8 cellular contexts compared by ENCODE assay signal in the genomic region with DNA sequence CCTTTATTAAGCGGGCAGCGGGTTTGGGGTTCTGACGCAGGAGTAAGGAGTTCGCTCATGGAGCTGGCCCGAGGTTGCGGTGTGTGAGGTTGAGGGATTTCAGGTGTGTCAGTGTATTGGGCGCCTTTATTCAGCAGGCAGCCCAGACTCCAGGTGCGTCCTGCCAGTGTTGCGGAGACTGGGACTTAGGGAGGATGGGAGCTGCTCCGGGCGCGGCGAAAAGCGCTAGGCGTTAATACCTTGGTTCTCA. TPM values are rescaled to one million over a fixed set of nuclear protein-coding genes. Genes with fewer than 3 reads are reported as not detected.
A peak's percentile ranks its signal among the peaks of the same experiment; 100 is the strongest.
DNase-seq lines count a peak whose midpoint lies in the region; ATAC-seq and TF ChIP-seq lines count a peak whose summit lies in the region.

No MANE protein-coding gene starts in this region.

- peak overlapping the region; percentile 94 for H3K9ac ChIP-seq in SK-N-SH
- peak overlapping the region; percentile 84 to 87 for H3K9ac ChIP-seq in stomach smooth muscle (ENCODE audit: low read length in 2 of 2)

- H3K4me3 Mint-ChIP-seq in activated T-helper 17 cell treated with anti-CD3 and anti-CD28 coated beads, Interleukin-2, amount 50 U/mL, for 72 hours = peak overlapping the region; percentile 99

- peak overlapping the region; percentile 83 to 93 for H3K27ac ChIP-seq in SK-N-SH (ENCODE audit: low read depth in 2 of 2, low read length in 1 of 2)
- H3K27ac ChIP-seq in stomach smooth muscle (ENCODE audit: low read length) = peak overlapping the region; percentile 89

- H3K9me3 ChIP-seq in SK-N-SH = no peaks in the 10 kb centered on the region
- peaks cover 2% of the 10 kb centered on the region for H3K9me3 ChIP-seq in iPS-18c (ENCODE audit: control insufficient read depth, insufficient read depth, low read length)
- H3K9me3 ChIP-seq in stomach smooth muscle (ENCODE audit: control insufficient read depth in 2 of 2, low read length in 2 of 2) = no peaks in the 10 kb centered on the region

- TF ChIP-seq CTCF in SK-N-SH (IDR thresholded peaks at IDR 0.05) = no peak

- CTCF ChIA-PET in SK-N-SH (lab: Yijun Ruan, JAX) = interaction anchor here (0.5 to 3.8 kb wide), 7 partner anchors 9 to 364 kb away, joined by 3 to 31 read pairs (median 3); partner anchors contain the start of genes CATSPERD and LONP1

- H3K9me3 Mint-ChIP-seq in activated T-helper 17 cell treated with anti-CD3 and anti-CD28 coated beads, Interleukin-2, amount 50 U/mL, for 72 hours = no peaks in the 10 kb centered on the region

- H3K27me3 Mint-ChIP-seq in activated T-helper 17 cell treated with anti-CD3 and anti-CD28 coated beads, Interleukin-2, amount 50 U/mL, for 72 hours = no peaks in the 10 kb centered on the region

- H3K27me3 ChIP-seq in SK-N-SH (ENCODE audit: insufficient read depth) = no peaks in the 10 kb centered on the region
- no peaks in the 10 kb centered on the region for H3K27me3 ChIP-seq in stomach smooth muscle (ENCODE audit: control insufficient read depth in 1 of 2, insufficient read depth in 2 of 2, low read length in 2 of 2)

- H3K79me2 ChIP-seq in SK-N-SH (ENCODE audit: insufficient read depth) = peaks cover 53% of the 10 kb centered on the region

- H4K20me1 ChIP-seq in SK-N-SH (ENCODE audit: insufficient read depth) = peaks cover 57% of the 10 kb centered on the region

- no peak for ATAC-seq in SK-N-SH treated with all-trans-retinoic acid at 6 μM for 48 hours
- no peak for ATAC-seq in activated T-helper 17 cell treated with anti-CD3 and anti-CD28 coated beads, Interleukin-2, amount 50 U/mL, for 72 hours (replicated peaks)

- no peak for TF ChIP-seq RAD21 in SK-N-SH (IDR thresholded peaks at IDR 0.05; ENCODE audit: low read length)

- H3K36me3 ChIP-seq in SK-N-SH (replicated peaks in 1 of 2; ENCODE audit: control insufficient read depth in 1 of 2, insufficient read depth in 2 of 2, low read length in 1 of 2) = peaks cover 9 to 42% of the 10 kb centered on the region in 2 experiments
- peaks cover 31 to 37% of the 10 kb centered on the region in 2 donors for H3K36me3 ChIP-seq in stomach smooth muscle (ENCODE audit: control insufficient read depth in 2 of 2, insufficient read depth in 2 of 2, low read length in 2 of 2)

- H3F3A ChIP-seq in SK-N-SH (replicated peaks; ENCODE audit: insufficient read depth) = peaks cover 46% of the 10 kb centered on the region

- WGBS in SK-N-SH (ENCODE audit: low lambda C conversion rate) = 0% methylated on average over 7 of the region's 15 CpGs

- H3K4me2 ChIP-seq in SK-N-SH = peak overlapping the region; percentile 93

- H3K36me3 Mint-ChIP-seq in activated T-helper 17 cell treated with anti-CD3 and anti-CD28 coated beads, Interleukin-2, amount 50 U/mL, for 72 hours (ENCODE audit: low read depth) = peaks cover 61% of the 10 kb centered on the region

- POLR2A ChIA-PET in SK-N-SH (lab: Yijun Ruan, JAX) = interaction anchor here (0.6 to 1.6 kb wide), 7 partner anchors 9 to 90 kb away, joined by 3 to 12 read pairs (median 5); partner anchors contain the start of genes CATSPERD, LONP1, SAFB and SAFB2

- H3K27ac Mint-ChIP-seq in activated T-helper 17 cell treated with anti-CD3 and anti-CD28 coated beads, Interleukin-2, amount 50 U/mL, for 72 hours = peak overlapping the region; percentile 99

- DNase-seq in SK-N-SH = no peak
- no peak for DNase-seq in AG08395 (ENCODE audit: low spot score)
- DNase-seq in SIG-M5 treated with dmso at 0.1 percent for 504 hours (lab: John Stamatoyannopoulos, UW; ENCODE audit: unreplicated experiment) = no peak
- DNase-seq in amygdala (lab: John Stamatoyannopoulos, UW) = no peak

- H3K4me3 ChIP-seq in SK-N-SH (ENCODE audit: low read depth in 2 of 2, low read length in 1 of 2) (peak overlapping the region; percentile 97), iPS-18c (ENCODE audit: insufficient read depth, low read depth, low read length) (peak overlapping the region; percentile 98), stomach smooth muscle (ENCODE audit: low read length in 2 of 2) (peak overlapping the region; percentile 86 to 92)

- H2AFZ ChIP-seq in SK-N-SH (ENCODE audit: low read depth) = no peak overlapping the region

- peaks cover 0 to 27% of the 10 kb centered on the region in 2 experiments; a peak in 1 of 4 replicates for H3K4me1 ChIP-seq in SK-N-SH (ENCODE audit: control insufficient read depth in 1 of 2, insufficient read depth in 2 of 2, low read depth in 1 of 2, low read length in 1 of 2)
- H3K4me1 ChIP-seq in stomach smooth muscle (ENCODE audit: control insufficient read depth, insufficient read depth, low read length) = peaks cover 39% of the 10 kb centered on the region

- TF ChIP-seq EP300 in SK-N-SH (IDR thresholded peaks at IDR 0.05; ENCODE audit: borderline replicate concordance in 1 of 2, low read depth in 1 of 2, low read length in 1 of 2) = no peak

- peaks cover 4% of the 10 kb centered on the region for H3K4me1 Mint-ChIP-seq in activated T-helper 17 cell treated with anti-CD3 and anti-CD28 coated beads, Interleukin-2, amount 50 U/mL, for 72 hours

- H3K9me2 ChIP-seq in SK-N-SH = no peaks in the 10 kb centered on the region

TF ChIP-seq in SK-N-SH, 30 proteins besides CTCF, POLR2A, EP300 and RAD21:
- TF ChIP-seq TCF12 (IDR thresholded peaks at IDR 0.05) (no peak), PBX3 (IDR thresholded peaks at IDR 0.05) (peak; percentile 3; the same call in 1 of the 2 replicates), NFIC (IDR thresholded peaks at IDR 0.05; ENCODE audit: borderline replicate concordance) (no peak), FOSL2 (IDR thresholded peaks at IDR 0.05; ENCODE audit: borderline replicate concordance, low read depth) (no peak), SIN3A (IDR thresholded peaks at IDR 0.05; ENCODE audit: borderline replicate concordance, low read depth, low read length) (no peak), FOXM1 (IDR thresholded peaks at IDR 0.05; ENCODE audit: low read depth) (no peak), TAF1 (IDR thresholded peaks at IDR 0.05; ENCODE audit: borderline replicate concordance, low read depth, low read length) (no peak), YY1 (IDR thresholded peaks at IDR 0.05; ENCODE audit: low read depth) (no peak)
TF ChIP-seq in SK-N-SH: peak in this region for 1.

TF ChIP-seq in SK-N-SH treated with all-trans-retinoic acid at 6 μM for 48 hours, 23 proteins besides CTCF, POLR2A, EP300 and RAD21:
- TF ChIP-seq ZNF8 (CRISPR knock-in tag; IDR thresholded peaks at IDR 0.05) = no peak
- TF ChIP-seq RARB (CRISPR knock-in tag; IDR thresholded peaks at IDR 0.05) = no peak
- no peak for TF ChIP-seq ZFP30 (CRISPR knock-in tag; IDR thresholded peaks at IDR 0.05)
- TF ChIP-seq, protein P1, sequence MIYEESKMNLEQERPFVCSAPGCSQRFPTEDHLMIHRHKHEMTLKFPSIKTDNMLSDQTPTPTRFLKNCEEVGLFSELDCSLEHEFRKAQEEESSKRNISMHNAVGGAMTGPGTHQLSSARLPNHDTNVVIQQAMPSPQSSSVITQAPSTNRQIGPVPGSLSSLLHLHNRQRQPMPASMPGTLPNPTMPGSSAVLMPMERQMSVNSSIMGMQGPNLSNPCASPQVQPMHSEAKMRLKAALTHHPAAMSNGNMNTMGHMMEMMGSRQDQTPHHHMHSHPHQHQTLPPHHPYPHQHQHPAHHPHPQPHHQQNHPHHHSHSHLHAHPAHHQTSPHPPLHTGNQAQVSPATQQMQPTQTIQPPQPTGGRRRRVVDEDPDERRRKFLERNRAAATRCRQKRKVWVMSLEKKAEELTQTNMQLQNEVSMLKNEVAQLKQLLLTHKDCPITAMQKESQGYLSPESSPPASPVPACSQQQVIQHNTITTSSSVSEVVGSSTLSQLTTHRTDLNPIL (CRISPR knock-in tag; IDR thresholded peaks at IDR 0.05; ENCODE audit: low read depth) = no peak
- no peak for TF ChIP-seq ZFP3 (CRISPR knock-in tag; IDR thresholded peaks at IDR 0.05)
- TF ChIP-seq TOX (CRISPR knock-in tag; IDR thresholded peaks at IDR 0.05; ENCODE audit: borderline replicate concordance) = no peak
- no peak for TF ChIP-seq CSDC2 (CRISPR knock-in tag; IDR thresholded peaks at IDR 0.05)
- no peak for TF ChIP-seq SNAI2 (CRISPR knock-in tag; IDR thresholded peaks at IDR 0.05)

RNA-seq across cellular contexts. Expression of gene RPL36, which starts 0.8 kb away (rescaled TPM):
- polyA plus RNA-seq in SK-N-SH (2012; rRNA removed) = 871 and 1,383 TPM in 2 replicates
- 933 and 1,018 TPM in 2 replicates for polyA plus RNA-seq in SK-N-SH (2012; cell fraction: cytosol; rRNA removed)
- 319 and 414 TPM in 2 replicates for polyA plus RNA-seq in SK-N-SH (2012; cell fraction: nucleus; rRNA removed)
- 1,000 to 10,000 TPM in 1 of 2 donors, 100 to 1,000 TPM in 1; 860 to 1,029 TPM for total RNA-seq in activated T-helper 17 cell treated with anti-CD3 and anti-CD28 coated beads, Interleukin-2, amount 50 U/mL, for 72 hours

RNA-seq across cellular contexts. Expression of gene HSD11B1L, which starts 10.1 kb away (rescaled TPM):
- 52.0 and 53.3 TPM in 2 replicates for polyA plus RNA-seq in SK-N-SH (2012; rRNA removed)
- 35.3 and 47.9 TPM in 2 replicates for polyA plus RNA-seq in SK-N-SH (2012; cell fraction: cytosol; rRNA removed)
- polyA plus RNA-seq in SK-N-SH (2012; cell fraction: nucleus; rRNA removed) = 43.7 and 46.7 TPM in 2 replicates
- 1 to 10 TPM; 2.3 to 5.3 TPM for total RNA-seq in activated T-helper 17 cell treated with anti-CD3 and anti-CD28 coated beads, Interleukin-2, amount 50 U/mL, for 72 hours

RNA-seq across cellular contexts. Expression of gene MICOS13, which starts 10.6 kb away (rescaled TPM):
- 112 and 116 TPM in 2 replicates for polyA plus RNA-seq in SK-N-SH (2012; rRNA removed)
- polyA plus RNA-seq in SK-N-SH (2012; cell fraction: cytosol; rRNA removed) = 56.7 and 76.6 TPM in 2 replicates
- 54.9 and 78.4 TPM in 2 replicates for polyA plus RNA-seq in SK-N-SH (2012; cell fraction: nucleus; rRNA removed)
- 10 to 100 TPM; 29.5 to 38.7 TPM for total RNA-seq in activated T-helper 17 cell treated with anti-CD3 and anti-CD28 coated beads, Interleukin-2, amount 50 U/mL, for 72 hours

RNA-seq across cellular contexts. Expression of gene LONP1, which starts 29.1 kb away (rescaled TPM):
- polyA plus RNA-seq in SK-N-SH (2012; rRNA removed) = 75.4 and 111 TPM in 2 replicates
- 49.3 and 74.2 TPM in 2 replicates for polyA plus RNA-seq in SK-N-SH (2012; cell fraction: cytosol; rRNA removed)
- 156 and 220 TPM in 2 replicates for polyA plus RNA-seq in SK-N-SH (2012; cell fraction: nucleus; rRNA removed)
- total RNA-seq in activated T-helper 17 cell treated with anti-CD3 and anti-CD28 coated beads, Interleukin-2, amount 50 U/mL, for 72 hours = 100 to 1,000 TPM; 291 to 376 TPM

RNA-seq across cellular contexts. Expression of gene CATSPERD, which starts 29.6 kb away (rescaled TPM):
- not detected in 2 replicates for polyA plus RNA-seq in SK-N-SH (2012; rRNA removed)
- 0.04 TPM in 1 of 2 replicates, not detected in the other for polyA plus RNA-seq in SK-N-SH (2012; cell fraction: cytosol; rRNA removed)
- polyA plus RNA-seq in SK-N-SH (2012; cell fraction: nucleus; rRNA removed) = 0.04 TPM in 1 of 2 replicates, not detected in the other
- not detected for total RNA-seq in activated T-helper 17 cell treated with anti-CD3 and anti-CD28 coated beads, Interleukin-2, amount 50 U/mL, for 72 hours
